Comparison of ENCODE assay signal across 13 cellular contexts in the genomic region with DNA sequence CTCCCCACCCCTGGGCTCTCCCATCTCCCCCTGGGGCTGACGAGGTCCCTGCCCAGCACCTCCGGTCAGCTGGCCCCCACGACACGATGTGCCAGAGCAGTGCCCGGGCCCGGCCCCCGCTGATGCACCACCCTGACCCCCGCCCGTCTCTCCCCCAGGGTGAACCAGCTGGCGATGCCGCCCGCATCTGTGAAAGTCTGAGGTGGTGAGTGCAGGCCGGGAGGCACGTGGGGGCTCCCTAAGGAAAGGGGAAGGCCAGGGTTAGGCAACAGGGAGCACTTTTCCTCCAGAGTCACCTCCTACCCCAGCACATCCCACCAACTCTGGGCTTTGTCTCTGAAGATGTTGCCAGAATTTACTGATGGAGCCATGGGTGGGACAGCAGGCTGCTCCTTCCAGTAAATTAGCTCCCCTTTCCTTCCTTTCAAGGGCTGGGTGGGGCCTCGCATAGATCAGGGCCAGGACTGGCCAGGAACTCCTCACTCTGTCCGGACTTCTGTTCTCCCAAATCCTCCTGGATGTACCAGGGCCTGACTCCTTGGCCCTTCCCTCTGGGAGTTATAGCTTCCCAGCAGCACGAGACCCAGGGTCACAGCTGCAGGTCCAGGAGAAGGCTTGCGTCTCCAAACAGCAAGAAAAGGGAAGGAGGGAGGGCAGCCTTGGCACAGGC. TPM values are rescaled to one million over a fixed set of nuclear protein-coding genes. Genes with fewer than 3 reads are reported as not detected.
DNase-seq lines count a peak whose midpoint lies in the region; ATAC-seq, FAIRE-seq and TF ChIP-seq lines count a peak whose summit lies in the region.
"Had no signal": no experiment of that assay in that cellular context is flagged by ENCODE, and none has a peak within 500 bp of the region (broad histone marks: within the 10 kb centered on the region; RNA-seq: fewer than 3 reads in every experiment).

No MANE protein-coding gene starts in this region.

- 72 to 83% methylated on average over 18 of the region's 18 CpGs for WGBS in pancreas, 2 donors

- H3K27me3 ChIP-seq in pancreas: no peaks in the 10 kb centered on the region

- no peak for TF ChIP-seq CTCF in AG09319 (IDR thresholded peaks at IDR 0.05; ENCODE audit: low read depth, low read length)
- TF ChIP-seq CTCF in pancreas (IDR thresholded peaks at IDR 0.05): no peak
- TF ChIP-seq CTCF in GM10248 (IDR thresholded peaks at IDR 0.05; ENCODE audit: control extremely low read depth, extremely low read depth, low read depth, missing control alignments): no peak

- peak overlapping the region in 1 of 4 donors; percentile 12 for H3K27ac ChIP-seq in pancreas

- CTCF ChIA-PET in GM10248 (lab: Yijun Ruan, JAX): interaction anchor here (1.5 kb wide), 1 partner anchor 28 kb away, joined by 4 read pairs; no protein-coding TSS in a partner anchor

- no peaks in the 10 kb centered on the region for H3K9me3 Mint-ChIP-seq in activated naive CD4-positive, alpha-beta T cell treated with anti-CD3 and anti-CD28 coated beads, Interleukin-2, amount 50 U/mL, for 72 hours
- H3K9me3 Mint-ChIP-seq: stimulated activated memory B cell treated with anti-CD40 and anti-IgM and Interleukin-4, amounts not matched to agents 10 μg/mL and 1 μg/mL and 100 μg/mL, for 72 hours had no signal

- H3K36me3 Mint-ChIP-seq in activated naive CD4-positive, alpha-beta T cell treated with anti-CD3 and anti-CD28 coated beads, Interleukin-2, amount 50 U/mL, for 72 hours: no peaks in the 10 kb centered on the region

- H3K36me3 ChIP-seq in pancreas: peaks cover 0 to 19% (median 7%) of the 10 kb centered on the region in 3 donors

- DNase-seq in AG09319 (ENCODE audit: extremely low read depth, low read depth): peak; percentile 7
- DNase-seq in MV-4-11 (lab: John Stamatoyannopoulos, UW): peak; percentile 65
- peak; percentile 27 for DNase-seq in fibroblast of gingiva (ENCODE audit: low read depth)
- DNase-seq in pancreas: peak in 2 of 6 donors; percentile 33 to 80
- no peak for DNase-seq in germinal center (ENCODE audit: low spot score)
- no peak for DNase-seq in NCI-H2081 treated with DMSO at 0.1 percent for 48 hours (lab: John Stamatoyannopoulos, UW)
- no peak for DNase-seq in GM10248 (ENCODE audit: extremely low spot score)
- DNase-seq in activated naive CD4-positive, alpha-beta T cell treated with anti-CD3 and anti-CD28 coated beads, Interleukin-2, amount 50 U/mL, for 72 hours (ENCODE audit: low spot score in 2 of 2): no peak
- DNase-seq: activated CD8-positive, alpha-beta memory T cell treated with anti-CD3 and anti-CD28 coated beads, Interleukin-2, amount 50 U/mL, for 48 hours had no signal

- no peaks in the 10 kb centered on the region for H3K9me3 ChIP-seq in pancreas

- ATAC-seq in pancreas: peak in 3 of 4 donors; percentile 1 to 5 (median 2)
- no peak for ATAC-seq in activated naive CD4-positive, alpha-beta T cell treated with anti-CD3 and anti-CD28 coated beads, Interleukin-2, amount 50 U/mL, for 72 hours
- ATAC-seq: stimulated activated memory B cell treated with anti-CD40 and anti-IgM and Interleukin-4, amounts not matched to agents 10 μg/mL and 1 μg/mL and 100 μg/mL, for 72 hours had no signal

- POLR2A ChIA-PET in GM10248 (lab: Yijun Ruan, JAX): no interaction called here

- FAIRE-seq in pancreas (lab: Jason Lieb, UNC): no peak
- FAIRE-seq: colon, GM12892, islet of Langerhans had no signal

- H3K4me3 ChIP-seq in pancreas: no peak overlapping the region

- H3K4me1 ChIP-seq in pancreas: no peaks in the 10 kb centered on the region

- intact Hi-C loops in pancreas (cut with DNase I): no loop called here

- no peak overlapping the region for H3K27ac Mint-ChIP-seq in activated naive CD4-positive, alpha-beta T cell treated with anti-CD3 and anti-CD28 coated beads, Interleukin-2, amount 50 U/mL, for 72 hours
- H3K27ac Mint-ChIP-seq: stimulated activated memory B cell treated with anti-CD40 and anti-IgM and Interleukin-4, amounts not matched to agents 10 μg/mL and 1 μg/mL and 100 μg/mL, for 72 hours had no signal

RNA-seq across cellular contexts. Expression of a gene that starts 18.3 kb away (rescaled TPM):
- 10 to 100 TPM; 21.8 to 41.8 (median 30.6) TPM for total RNA-seq in pancreas
- 10 to 100 TPM; 73.1 to 93.1 TPM for polyA plus RNA-seq in pancreas
- total RNA-seq in activated naive CD4-positive, alpha-beta T cell treated with anti-CD3 and anti-CD28 coated beads, Interleukin-2, amount 50 U/mL, for 72 hours: 10 to 100 TPM; 62.3 to 71.3 TPM

RNA-seq across cellular contexts. Expression of a gene that starts 23.5 kb away (rescaled TPM):
- total RNA-seq in pancreas: 10 to 100 TPM; 20.7 to 34.4 (median 32.9) TPM
- 10 to 100 TPM; 27.0 to 36.1 TPM for polyA plus RNA-seq in pancreas
- total RNA-seq in activated naive CD4-positive, alpha-beta T cell treated with anti-CD3 and anti-CD28 coated beads, Interleukin-2, amount 50 U/mL, for 72 hours: not detected

RNA-seq across cellular contexts. Expression of a gene that starts 38.2 kb away (rescaled TPM):
- 10 to 100 TPM in 5 of 6 donors, 1 to 10 TPM in 1; 7.6 to 27.5 (median 17.2) TPM for total RNA-seq in pancreas
- 10 to 100 TPM; 43.7 to 51.7 TPM for polyA plus RNA-seq in pancreas
- under 1 TPM; 0.16 to 0.64 TPM for total RNA-seq in activated naive CD4-positive, alpha-beta T cell treated with anti-CD3 and anti-CD28 coated beads, Interleukin-2, amount 50 U/mL, for 72 hours

RNA-seq across cellular contexts. Expression of a gene that starts 47.5 kb away (rescaled TPM):
- total RNA-seq in pancreas: under 1 TPM in 4 of 6 donors, not detected in 2; 0.09 to 0.59 (median 0.18) TPM
- polyA plus RNA-seq in pancreas: under 1 TPM; 0.27 to 0.42 TPM
- total RNA-seq in activated naive CD4-positive, alpha-beta T cell treated with anti-CD3 and anti-CD28 coated beads, Interleukin-2, amount 50 U/mL, for 72 hours: not detected

Comparison
In these comparisons a context has a peak if more than half of its experiments do, and no peak if none do; other contexts are left out.
1. DNase-seq: peak in AG09319 (single experiment), MV-4-11 (single experiment) and fibroblast of gingiva (single experiment); none in germinal center (single experiment), NCI-H2081 treated with DMSO at 0.1 percent for 48 hours (single experiment), GM10248 (single experiment) and activated naive CD4-positive, alpha-beta T cell treated with anti-CD3 and anti-CD28 coated beads, Interleukin-2, amount 50 U/mL, for 72 hours (0 of 2).
2. ATAC-seq: peak in pancreas (3 of 4); none in activated naive CD4-positive, alpha-beta T cell treated with anti-CD3 and anti-CD28 coated beads, Interleukin-2, amount 50 U/mL, for 72 hours (0 of 2).
3. RNA of a gene that starts 23.5 kb away (total RNA-seq): 20.7 to 34.4 TPM in pancreas; not detected in activated naive CD4-positive, alpha-beta T cell treated with anti-CD3 and anti-CD28 coated beads, Interleukin-2, amount 50 U/mL, for 72 hours; every median in the first group is over 10 times any median in the second.
4. RNA of a gene that starts 38.2 kb away (total RNA-seq): 7.6 to 27.5 TPM in pancreas; 0.16 to 0.64 TPM in activated naive CD4-positive, alpha-beta T cell treated with anti-CD3 and anti-CD28 coated beads, Interleukin-2, amount 50 U/mL, for 72 hours; every median in the first group is over 4 times any median in the second.